Comparison of ENCODE assay signal across 8 cellular contexts in genomic region chr6:163415620-163416379, GRCh38.
A peak's percentile ranks its signal among the peaks of the same experiment; 100 is the strongest.
DNase-seq lines count a peak whose midpoint lies in the region; ATAC-seq and TF ChIP-seq lines count a peak whose summit lies in the region.

No MANE protein-coding gene starts in this region.

- peak overlapping the region; percentile 68 for H3K9ac ChIP-seq in SK-N-MC (ENCODE audit: insufficient read length)

- DNase-seq in DMS114 treated with DMSO at 0.1 percent for 48 hours (lab: John Stamatoyannopoulos, UW; ENCODE audit: unreplicated experiment) (peak; percentile 5), HFF-Myc (ENCODE audit: extremely low read depth, low read depth) (no peak), SK-N-MC (ENCODE audit: low read depth, low spot score) (no peak), astrocyte of the cerebellum (ENCODE audit: low read depth) (no peak)

- H3K9me3 ChIP-seq in SK-N-MC (ENCODE audit: low read depth, low read length): no peaks in the 10 kb centered on the region

- H3K4me3 ChIP-seq in HFF-Myc (replicated peaks; ENCODE audit: low read depth, low read length) (peak overlapping the region; percentile 65), SK-N-MC (peak overlapping the region; percentile 82), astrocyte of the cerebellum (ENCODE audit: low read depth, low read length) (peak overlapping the region; percentile 77), iPS-11a (ENCODE audit: low read depth, low read length) (peak overlapping the region; percentile 82), skin epidermis (peak overlapping the region; percentile 66 to 99 (median 81))

- in situ Hi-C loops in astrocyte of the cerebellum (cut with HindIII; ENCODE audit: low sequenced_read_pairs): loop anchor here (10.0 kb wide), 1 partner anchor 561 kb away; no protein-coding TSS in a partner anchor

- ATAC-seq in HG02763 (IDR thresholded peaks at IDR 0.05; ENCODE audit: unreplicated experiment): no peak
- no peak for ATAC-seq in HG02610 (IDR thresholded peaks at IDR 0.05; ENCODE audit: unreplicated experiment)

- TF ChIP-seq CTCF in HFF-Myc (IDR thresholded peaks at IDR 0.05; ENCODE audit: low read depth, low read length, missing control alignments) (no peak), astrocyte of the cerebellum (IDR thresholded peaks at IDR 0.05; ENCODE audit: low read depth, low read length, missing control alignments) (no peak)

- peak overlapping the region; percentile 93 for H3K27ac ChIP-seq in SK-N-MC
- peak overlapping the region; percentile 89 to 99 (median 96) for H3K27ac ChIP-seq in skin epidermis

- no peaks in the 10 kb centered on the region for H3K36me3 ChIP-seq in SK-N-MC (ENCODE audit: insufficient read depth, low read length)
